32 cellular contexts compared by ENCODE assay signal in the genomic region with DNA sequence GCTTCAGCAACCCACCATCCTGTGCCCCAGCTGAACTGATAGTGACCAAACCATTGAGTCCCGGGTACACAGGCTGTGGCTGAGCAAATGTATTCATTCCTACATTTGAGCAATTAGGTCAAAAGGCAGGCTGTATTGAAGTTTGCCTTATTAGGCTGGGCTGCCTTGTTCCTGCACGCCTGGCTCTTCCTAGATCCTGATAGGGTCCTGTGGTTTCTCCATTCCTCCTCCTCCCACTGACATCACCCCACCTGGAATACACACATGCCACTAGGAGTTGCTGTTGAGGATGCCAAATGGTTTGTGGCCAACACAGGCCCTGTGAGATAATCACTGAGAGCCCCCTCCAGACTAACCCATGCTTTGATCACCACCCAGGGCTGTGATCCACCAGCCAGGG.
"Had no signal": no experiment of that assay in that cellular context is flagged by ENCODE, and none has a peak within 500 bp of the region (broad histone marks: within the 10 kb centered on the region; RNA-seq: fewer than 3 reads in every experiment).

No MANE protein-coding gene starts in this region.

- DNase-seq: activated B cell treated with CpG ODN at 0.5 μM for 24 hours; activated CD4-positive, alpha-beta T cell treated with anti-CD3 and anti-CD28 coated beads for 48 hours; activated CD4-positive, alpha-beta T cell treated with anti-CD3 and anti-CD28 coated beads, Interleukin-2, amount 50 U/mL, for 1 hour; activated CD4-positive, alpha-beta T cell treated with anti-CD3 and anti-CD28 coated beads, Interleukin-2, amount 50 U/mL, for 48 hours; activated CD8-positive, alpha-beta memory T cell treated with anti-CD3 and anti-CD28 coated beads for 24 hours; activated CD8-positive, alpha-beta T cell treated with anti-CD3 and anti-CD28 coated beads for 36 hours; activated effector memory CD4-positive, alpha-beta T cell treated with Interleukin-2 at 50 U/mL for 16 hours; activated gamma-delta T cell treated with Interleukin-2 at 50 U/mL for 16 hours; activated naive CD4-positive, alpha-beta T cell treated with anti-CD3 and anti-CD28 coated beads, Interleukin-2, amount 50 U/mL, for 16 hours; activated naive CD4-positive, alpha-beta T cell treated with Interleukin-2 at 50 U/mL for 16 hours; activated T-cell treated with anti-CD3 and anti-CD28 coated beads, Interleukin-2, amount 50 U/mL, for 4 hours; adrenal gland; amygdala; aorta; body of pancreas; central memory CD4-positive, alpha-beta T cell; cerebellar nuclear complex; colonic mucosa; effector CD8-positive, alpha-beta T cell; foreskin fibroblast; glutamatergic neuron; T-helper 1 cell; T-helper 17 cell; T1000; WERI-Rb-1 had no signal

- ATAC-seq: activated CD4-positive, CD25-positive, alpha-beta regulatory T cell treated with anti-CD3 and anti-CD28 coated beads, Interleukin-2, amount 50 U/mL, for 24 hours; activated CD8-positive, alpha-beta T cell treated with anti-CD3 and anti-CD28 coated beads for 36 hours; activated T-cell treated with anti-CD3 and anti-CD28 coated beads, Interleukin-2, amount 50 U/mL, for 4 hours; activated T-helper 17 cell treated with anti-CD3 and anti-CD28 coated beads, Interleukin-2, amount 50 U/mL, for 72 hours; body of pancreas; esophagus mucosa; heart left ventricle; T-helper 17 cell had no signal

- H3K27me3 ChIP-seq: adrenal gland, body of pancreas, cardiac muscle cell, colonic mucosa, heart left ventricle had no signal

- FAIRE-seq: endometrium, endothelial cell of umbilical vein had no signal

- H3K27ac ChIP-seq: adrenal gland, body of pancreas, cardiac muscle cell, colonic mucosa, heart left ventricle, WERI-Rb-1 had no signal

- H3K4me3 ChIP-seq: adrenal gland, body of pancreas, cardiac muscle cell, colonic mucosa, heart left ventricle had no signal

- H3K4me1 ChIP-seq: colonic mucosa had no signal

- H3K9me3 ChIP-seq: adrenal gland, body of pancreas, colonic mucosa, heart left ventricle had no signal

- H3K36me3 ChIP-seq: adrenal gland, cardiac muscle cell, colonic mucosa, heart left ventricle, WERI-Rb-1 had no signal
